32 cellular contexts compared by ENCODE assay signal in the genomic region with DNA sequence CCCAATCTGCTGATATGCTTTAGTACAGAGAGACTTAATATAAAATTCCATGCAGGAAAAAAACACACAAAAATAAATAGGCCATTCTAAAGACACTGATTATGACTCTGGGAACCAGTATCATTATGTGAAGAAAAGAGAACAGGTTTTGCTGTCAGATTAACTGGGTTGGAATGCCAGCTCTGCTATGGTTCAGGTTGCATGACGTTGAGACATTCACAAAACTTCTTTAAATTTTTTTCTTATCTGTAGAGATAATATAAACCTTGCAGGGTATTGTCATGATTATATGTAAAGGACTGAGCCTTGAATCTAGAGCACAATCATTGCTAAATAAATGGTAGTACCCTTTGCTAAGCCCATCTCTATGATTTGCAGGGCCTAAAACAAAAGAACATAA.
DNase-seq lines count a peak whose midpoint lies in the region; ATAC-seq and TF ChIP-seq lines count a peak whose summit lies in the region.
"Had no signal": no experiment of that assay in that cellular context is flagged by ENCODE, and none has a peak within 500 bp of the region (broad histone marks: within the 10 kb centered on the region; RNA-seq: fewer than 3 reads in every experiment).

No MANE protein-coding gene starts in this region.

- H3K4me3 Mint-ChIP-seq in Caco-2 (ENCODE audit: unreplicated experiment), result no peak overlapping the region
- H3K4me3 Mint-ChIP-seq: B cell; CD4-positive, alpha-beta memory T cell; CD4-positive, alpha-beta T cell; CD4-positive, CD25-positive, alpha-beta regulatory T cell; CD8-positive, alpha-beta memory T cell; CD8-positive, alpha-beta T cell had no signal

- peaks cover 15% of the 10 kb centered on the region for H3K4me1 ChIP-seq in Caco-2
- H3K4me1 ChIP-seq in trophoblast cell (ENCODE audit: control insufficient read depth in 1 of 2, insufficient read depth in 2 of 2, low read length in 2 of 2), result no peaks in the 10 kb centered on the region
- H3K4me1 ChIP-seq: A549, BE2C had no signal

- H3K4ac ChIP-seq in trophoblast cell (ENCODE audit: low read depth, low read length), result no peak overlapping the region

- H3K4me2 ChIP-seq in trophoblast cell (ENCODE audit: low read length), result no peak overlapping the region
- H3K4me2 ChIP-seq: A549; BLaER1; BLaER1 treated with 17β-estradiol and CSF1 and Interleukin-3, amounts not matched to agents 10 nM and 100 nM had no signal

- no TSS peak for BruUV-seq in Caco-2 (replicated peaks; lab: Mats Ljungman, UMichigan)

- ATAC-seq in HG03097 (IDR thresholded peaks at IDR 0.05; ENCODE audit: low FRiP score, unreplicated experiment), result no peak
- ATAC-seq: A549; CD8-positive, alpha-beta T cell had no signal

- DNase-seq in Caco-2 (peak; percentile 13 to 31), NCI-H226 (peak; percentile 15), trophoblast cell (peak; percentile 51 to 83), T-helper 1 cell (no peak), GM19240 (ENCODE audit: insufficient read length, low spot score) (no peak)
- DNase-seq: 8988T; ACHN; AML-193; BE2C; C1 segment of cervical spinal cord; Calu3; CD4-positive, alpha-beta memory T cell; CD4-positive, alpha-beta T cell; CD4-positive, CD25-positive, alpha-beta regulatory T cell; CD8-positive, alpha-beta memory T cell; CD8-positive, alpha-beta T cell; COR-L47; DMS 273 treated with DMSO at 0.1 percent for 48 hours; DMS153; DMS53; DMS79; DMS79 treated with DMSO at 0.1 percent for 48 hours; DND-41; EL had no signal

- H3K36me3 ChIP-seq in Caco-2 (ENCODE audit: control insufficient read depth, insufficient read depth, low read length), result no peaks in the 10 kb centered on the region
- H3K36me3 ChIP-seq in trophoblast cell (ENCODE audit: control insufficient read depth in 1 of 2, insufficient read depth in 2 of 2, low read length in 2 of 2), result no peaks in the 10 kb centered on the region
- H3K36me3 ChIP-seq: BE2C; BLaER1; BLaER1 treated with 17β-estradiol and CSF1 and Interleukin-3, amounts not matched to agents 10 nM and 100 nM had no signal

- H3K27me3 ChIP-seq in Caco-2 (replicated peaks; ENCODE audit: control insufficient read depth, insufficient read depth, low read length) (no peaks in the 10 kb centered on the region), trophoblast cell (ENCODE audit: insufficient read depth, low read length) (no peaks in the 10 kb centered on the region)
- H3K27me3 ChIP-seq: BE2C; BLaER1; BLaER1 treated with 17β-estradiol and CSF1 and Interleukin-3, amounts not matched to agents 10 nM and 100 nM had no signal

- H3K18ac ChIP-seq in trophoblast cell (ENCODE audit: low read length), result no peak overlapping the region

- H4K91ac ChIP-seq in trophoblast cell (ENCODE audit: low read depth, low read length), result no peak overlapping the region

- no peak overlapping the region for H3K14ac ChIP-seq in trophoblast cell (ENCODE audit: low read length)

- no peak overlapping the region for H3K23ac ChIP-seq in trophoblast cell (ENCODE audit: low read length)

- H2AK5ac ChIP-seq in trophoblast cell (ENCODE audit: low read length), result no peak overlapping the region

- no peak for TF ChIP-seq CTCF in Caco-2 (IDR thresholded peaks at IDR 0.05; ENCODE audit: insufficient read depth in 1 of 2, low read depth in 1 of 2, low read length in 1 of 2, severe bottlenecking in 1 of 2, unreplicated experiment in 1 of 2)

- no peak overlapping the region for H3K4me3 ChIP-seq in Caco-2 (ENCODE audit: low read depth, low read length)
- no peak overlapping the region for H3K4me3 ChIP-seq in trophoblast cell (ENCODE audit: low read depth, low read length)
- H3K4me3 ChIP-seq: A549; BLaER1; BLaER1 treated with 17β-estradiol and CSF1 and Interleukin-3, amounts not matched to agents 10 nM and 100 nM had no signal

- no peak overlapping the region for H2BK5ac ChIP-seq in trophoblast cell (ENCODE audit: low read depth, low read length, poor library complexity)

- no peak overlapping the region for H4K8ac ChIP-seq in trophoblast cell (ENCODE audit: low read depth, low read length)

- no peak overlapping the region for H3K9ac ChIP-seq in trophoblast cell (ENCODE audit: low read length)
- H3K9ac ChIP-seq: BLaER1; BLaER1 treated with 17β-estradiol and CSF1 and Interleukin-3, amounts not matched to agents 10 nM and 100 nM had no signal

- H3K4me1 Mint-ChIP-seq in Caco-2 (ENCODE audit: low read depth, unreplicated experiment), result peaks cover 7% of the 10 kb centered on the region
- H3K4me1 Mint-ChIP-seq: B cell; CD4-positive, CD25-positive, alpha-beta regulatory T cell had no signal

- no peak overlapping the region for H3K27ac Mint-ChIP-seq in Caco-2 (ENCODE audit: unreplicated experiment)
- H3K27ac Mint-ChIP-seq: B cell; CD14-positive monocyte; CD4-positive, alpha-beta memory T cell; CD4-positive, alpha-beta T cell; CD4-positive, CD25-positive, alpha-beta regulatory T cell; CD8-positive, alpha-beta memory T cell; CD8-positive, alpha-beta T cell had no signal

- CTCF ChIA-PET in Caco-2 (lab: Charles Lee), result interaction anchor here (1.1 kb wide), 1 partner anchor 9 kb away, joined by 3 read pairs; no protein-coding TSS in a partner anchor

- H2AFZ ChIP-seq in trophoblast cell (ENCODE audit: insufficient read depth, low read length, poor library complexity), result no peak overlapping the region

- no peaks in the 10 kb centered on the region for H3K9me3 Mint-ChIP-seq in Caco-2 (ENCODE audit: unreplicated experiment)
- H3K9me3 Mint-ChIP-seq: CD4-positive, alpha-beta T cell; CD8-positive, alpha-beta T cell had no signal

- no peak overlapping the region for H2BK120ac ChIP-seq in trophoblast cell (ENCODE audit: insufficient read depth, low read length, poor library complexity)

- H3K79me1 ChIP-seq in trophoblast cell (ENCODE audit: low read length), result no peaks in the 10 kb centered on the region

- H3K79me2 ChIP-seq in trophoblast cell (ENCODE audit: control insufficient read depth, insufficient read depth, low read length, poor library complexity), result no peaks in the 10 kb centered on the region

- WGBS in trophoblast cell (ENCODE audit: extremely low coverage, insufficient coverage, insufficient read length), result no CpG with 5 or more reads among the region's 1 CpG

- H2BK12ac ChIP-seq in trophoblast cell (ENCODE audit: low read length), result no peak overlapping the region

- POLR2A ChIA-PET in Caco-2 (lab: Charles Lee), result no interaction called here

- intact Hi-C loops in Caco-2 (cut with micrococcal nuclease; ENCODE audit: unreplicated experiment), result no loop called here

- no peaks in the 10 kb centered on the region for H3K27me3 Mint-ChIP-seq in Caco-2 (ENCODE audit: insufficient read depth, unreplicated experiment)
- H3K27me3 Mint-ChIP-seq: B cell; CD4-positive, alpha-beta memory T cell; CD4-positive, alpha-beta T cell; CD4-positive, CD25-positive, alpha-beta regulatory T cell had no signal

- H4K12ac ChIP-seq in trophoblast cell (ENCODE audit: low read depth, low read length), result no peak overlapping the region

- H3K9me3 ChIP-seq in Caco-2 (no peaks in the 10 kb centered on the region), trophoblast cell (ENCODE audit: insufficient read depth, low read depth, low read length) (no peaks in the 10 kb centered on the region)
- H3K9me3 ChIP-seq: A549, BE2C, BLaER1 had no signal

- H3K27ac ChIP-seq in trophoblast cell (ENCODE audit: low read depth, low read length), result no peak overlapping the region
- H3K27ac ChIP-seq: 22Rv1; A549; BLaER1; BLaER1 treated with 17β-estradiol and CSF1 and Interleukin-3, amounts not matched to agents 10 nM and 100 nM; C4-2B had no signal

- no peaks in the 10 kb centered on the region for H3K36me3 Mint-ChIP-seq in Caco-2 (ENCODE audit: insufficient read depth, unreplicated experiment)
- H3K36me3 Mint-ChIP-seq: CD14-positive monocyte; CD4-positive, alpha-beta memory T cell; CD4-positive, CD25-positive, alpha-beta regulatory T cell; CD8-positive, alpha-beta memory T cell; CD8-positive, alpha-beta T cell had no signal

Comparison
In these comparisons a context has a peak if more than half of its experiments do, and no peak if none do; other contexts are left out.
1. DNase-seq: peak in Caco-2 (2 of 2), NCI-H226 (single experiment) and trophoblast cell (2 of 2); none in T-helper 1 cell (0 of 5) and GM19240 (single experiment).